Comparison of ENCODE assay signal across 13 cellular contexts in the genomic region with DNA sequence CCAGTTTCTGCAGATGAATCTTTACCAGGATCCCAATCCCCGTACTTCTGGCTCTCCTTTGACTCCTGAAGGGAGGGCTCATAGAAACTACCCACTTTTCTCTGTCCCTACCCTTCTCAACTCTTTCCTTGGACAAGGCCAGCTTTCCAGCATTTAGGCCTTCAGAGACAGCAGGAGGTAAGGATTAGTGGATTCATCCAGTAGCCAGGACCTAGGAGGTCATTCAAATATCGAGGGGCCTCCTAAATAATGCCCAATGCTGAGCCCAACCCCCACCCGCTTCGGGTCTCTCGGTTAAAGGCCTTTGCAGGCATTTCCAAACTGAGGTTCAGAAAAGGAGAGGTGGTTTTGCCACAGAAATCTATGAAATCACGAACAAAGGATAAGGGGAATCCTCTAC. TPM values are rescaled to one million over a fixed set of nuclear protein-coding genes. Genes with fewer than 3 reads are reported as not detected.
DNase-seq lines count a peak whose midpoint lies in the region; ATAC-seq and TF ChIP-seq lines count a peak whose summit lies in the region.
"Had no signal": no experiment of that assay in that cellular context is flagged by ENCODE, and none has a peak within 500 bp of the region (broad histone marks: within the 10 kb centered on the region; RNA-seq: fewer than 3 reads in every experiment).

No MANE protein-coding gene starts in this region.

- H3K23me2 ChIP-seq in H9 (ENCODE audit: insufficient read length, low read depth, low read length, poor library complexity, severe bottlenecking), result no peaks in the 10 kb centered on the region

- no peak overlapping the region for H3K14ac ChIP-seq in H9 (ENCODE audit: insufficient read depth, low read length)
- no peak overlapping the region for H3K14ac ChIP-seq in mesenchymal stem cell (ENCODE audit: low read length in 2 of 2)

- H3K36me3 ChIP-seq in mesenchymal stem cell (ENCODE audit: control insufficient read depth in 1 of 2, insufficient read depth in 2 of 2, low read depth in 1 of 2, low read length in 2 of 2), result no peaks in the 10 kb centered on the region
- H3K36me3 ChIP-seq in stomach smooth muscle (ENCODE audit: control insufficient read depth in 2 of 2, insufficient read depth in 2 of 2, low read length in 2 of 2), result no peaks in the 10 kb centered on the region

- H3K23ac ChIP-seq in H9 (ENCODE audit: insufficient read length, low read depth, low read length), result no peak overlapping the region
- no peak overlapping the region for H3K23ac ChIP-seq in mesenchymal stem cell (ENCODE audit: low read length in 2 of 2)

- no peak overlapping the region for H4K5ac ChIP-seq in H9 (ENCODE audit: insufficient read length, low read depth, low read length)

- H3K4me2 ChIP-seq in H9 (ENCODE audit: insufficient read depth, insufficient read length, low read length) (no peak overlapping the region), mesenchymal stem cell (ENCODE audit: low read length, poor library complexity, severe bottlenecking) (no peak overlapping the region)
- H3K4me2 ChIP-seq: PC-9 had no signal

- no peak overlapping the region for H3K4me3 ChIP-seq in mesenchymal stem cell (ENCODE audit: insufficient read depth in 1 of 2, low read depth in 1 of 2, low read length in 2 of 2)
- peak overlapping the region in 1 of 2 donors; percentile 23 for H3K4me3 ChIP-seq in stomach smooth muscle (ENCODE audit: low read length in 2 of 2)
- H3K4me3 ChIP-seq: lung, PC-9 had no signal

- H2BK20ac ChIP-seq in H9 (ENCODE audit: low read depth, low read length, poor library complexity, severe bottlenecking), result no peak overlapping the region

- H3K56ac ChIP-seq in H9 (ENCODE audit: insufficient read length, low read depth, low read length), result no peak overlapping the region

- no peak for ATAC-seq in GM19395 (IDR thresholded peaks at IDR 0.05; ENCODE audit: unreplicated experiment)
- ATAC-seq: T-helper 17 cell had no signal

- H3K4me3 Mint-ChIP-seq in H9, result peak overlapping the region; percentile 46 to 61; a peak in 4 of 5 replicates
- peak overlapping the region; percentile 39 to 85 (median 51) for H3K4me3 Mint-ChIP-seq in brain
- H3K4me3 Mint-ChIP-seq: T-helper 17 cell had no signal

- H3K27me3 Mint-ChIP-seq in H9 (ENCODE audit: low read depth) (no peaks in the 10 kb centered on the region), brain (peaks cover 2% of the 10 kb centered on the region)

- H4K91ac ChIP-seq in H9 (ENCODE audit: insufficient read length, low read depth, low read length), result no peak overlapping the region
- H4K91ac ChIP-seq in mesenchymal stem cell (ENCODE audit: low read length), result no peak overlapping the region

- no peak for DNase-seq in H9
- DNase-seq in mesenchymal stem cell, result no peak
- DNase-seq in dedifferentiated amniotic fluid mesenchymal stem cell (ENCODE audit: extremely low spot score), result no peak
- DNase-seq in effector CD8-positive, alpha-beta T cell (lab: John Stamatoyannopoulos, UW), result no peak
- DNase-seq in HuH-7 (ENCODE audit: low spot score), result no peak
- DNase-seq: NCI-H1048, NCI-H446, PC-9, T-helper 17 cell had no signal

- H3K27ac ChIP-seq in H9 (ENCODE audit: insufficient read length, low read depth, low read length) (peak overlapping the region; percentile 22), mesenchymal stem cell (ENCODE audit: low read length, poor library complexity, severe bottlenecking) (no peak overlapping the region), stomach smooth muscle (ENCODE audit: low read length) (peak overlapping the region; percentile 25)
- H3K27ac ChIP-seq: PC-9 had no signal

- H3K9me3 ChIP-seq in H9 (ENCODE audit: control insufficient read depth, low read depth, low read length) (no peaks in the 10 kb centered on the region), mesenchymal stem cell (ENCODE audit: control insufficient read depth, low read length) (no peaks in the 10 kb centered on the region), stomach smooth muscle (ENCODE audit: control insufficient read depth in 2 of 2, low read length in 2 of 2) (no peaks in the 10 kb centered on the region)

- H3K4ac ChIP-seq in H9 (ENCODE audit: low read depth, low read length), result no peak overlapping the region
- peak overlapping the region in 1 of 2 experiments; percentile 71 for H3K4ac ChIP-seq in mesenchymal stem cell (ENCODE audit: low read depth in 1 of 2, low read length in 2 of 2)

- H4K8ac ChIP-seq in H9 (replicated peaks; ENCODE audit: insufficient read length, low read depth, low read length) (no peak overlapping the region), mesenchymal stem cell (ENCODE audit: low read length) (peak overlapping the region; percentile 9)

- H2BK120ac ChIP-seq in H9 (ENCODE audit: low read depth, low read length, poor library complexity, severe bottlenecking) (no peak overlapping the region), mesenchymal stem cell (ENCODE audit: low read depth, low read length) (no peak overlapping the region)

- H3K27me3 ChIP-seq in H9 (ENCODE audit: insufficient read depth, low read length) (no peaks in the 10 kb centered on the region), mesenchymal stem cell (ENCODE audit: control insufficient read depth in 1 of 2, insufficient read depth in 1 of 2, low read length in 2 of 2) (no peaks in the 10 kb centered on the region), stomach smooth muscle (ENCODE audit: control insufficient read depth in 1 of 2, insufficient read depth in 2 of 2, low read length in 2 of 2) (no peaks in the 10 kb centered on the region)

- no peak overlapping the region for H2AFZ ChIP-seq in H9 (ENCODE audit: low read length)
- no peak overlapping the region for H2AFZ ChIP-seq in mesenchymal stem cell (ENCODE audit: low read depth, low read length)
- H2AFZ ChIP-seq: PC-9 had no signal

- H4K20me1 ChIP-seq in H9 (ENCODE audit: control insufficient read depth, insufficient read depth, insufficient read length), result no peaks in the 10 kb centered on the region

- H3K36me3 Mint-ChIP-seq in H9 (ENCODE audit: insufficient read depth in 1 of 3, low read depth in 3 of 3) (peaks cover 4 to 10% (median 7%) of the 10 kb centered on the region in 3 experiments), brain (no peaks in the 10 kb centered on the region)

- H3K79me1 ChIP-seq in H9 (ENCODE audit: insufficient read depth, low read depth, low read length, poor library complexity, severe bottlenecking) (no peaks in the 10 kb centered on the region), mesenchymal stem cell (replicated peaks; ENCODE audit: low read length, poor library complexity, severe bottlenecking) (no peaks in the 10 kb centered on the region)

- H3T11ph ChIP-seq in H9 (ENCODE audit: low read length), result no peak overlapping the region

- H3K9ac ChIP-seq in H9 (ENCODE audit: extremely low read depth, insufficient read length, low read length), result no peak overlapping the region
- H3K9ac ChIP-seq in mesenchymal stem cell (ENCODE audit: low read length), result peak overlapping the region; percentile 76
- H3K9ac ChIP-seq in stomach smooth muscle (ENCODE audit: low read length in 2 of 2), result peak overlapping the region in 1 of 2 donors; percentile 30

- H3K4me1 Mint-ChIP-seq in H9 (peaks cover 56% of the 10 kb centered on the region in 2 experiments), brain (peaks cover 59% of the 10 kb centered on the region)

- H3K4me1 ChIP-seq in H9 (ENCODE audit: insufficient read depth, low read length) (peaks cover 9% of the 10 kb centered on the region; the same call in 1 of the 2 replicates), mesenchymal stem cell (ENCODE audit: control insufficient read depth, insufficient read depth, low read depth, low read length) (peaks cover 9% of the 10 kb centered on the region), stomach smooth muscle (ENCODE audit: control insufficient read depth, insufficient read depth, low read length) (peaks cover 28% of the 10 kb centered on the region)

- H3K18ac ChIP-seq in H9 (ENCODE audit: insufficient read length, low read depth, low read length) (no peak overlapping the region), mesenchymal stem cell (ENCODE audit: low read depth in 1 of 2, low read length in 2 of 2) (peak overlapping the region in 1 of 2 experiments; percentile 35)

- H2BK15ac ChIP-seq in H9 (ENCODE audit: low read depth, low read length) (no peak overlapping the region), mesenchymal stem cell (ENCODE audit: low read depth, poor library complexity, severe bottlenecking) (no peak overlapping the region)

- H2AK5ac ChIP-seq in H9 (ENCODE audit: insufficient read length, low read length) (no peak overlapping the region), mesenchymal stem cell (ENCODE audit: low read length, severe bottlenecking) (no peak overlapping the region)

- H3K9me3 Mint-ChIP-seq in H9 (peaks cover 0 to 3% of the 10 kb centered on the region in 2 experiments; a peak in 2 of 5 replicates), brain (peaks cover 0 to 6% (median 0%) of the 10 kb centered on the region in 5 experiments)

- peak overlapping the region; percentile 92 to 100 (median 98) for H3K27ac Mint-ChIP-seq in H9
- peak overlapping the region; percentile 95 to 100 (median 100) for H3K27ac Mint-ChIP-seq in brain
- H3K27ac Mint-ChIP-seq: T-helper 17 cell had no signal

- H3K79me2 ChIP-seq in H9 (ENCODE audit: insufficient read depth, low read length), result peaks cover 7% of the 10 kb centered on the region; the same call in 1 of the 2 replicates

- TF ChIP-seq CTCF in H9 (conservative IDR thresholded peaks at IDR 0.05) (no peak), brain (conservative IDR thresholded peaks at IDR 0.05) (no peak)

- H2BK12ac ChIP-seq in H9 (ENCODE audit: insufficient read length, low read depth, low read length) (no peak overlapping the region), mesenchymal stem cell (ENCODE audit: low read length in 2 of 2) (peak overlapping the region in 1 of 2 experiments; percentile 35)

- WGBS in H9 (ENCODE audit: extremely low coverage, insufficient read length, low lambda C conversion rate), result no CpG with 5 or more reads among the region's 6 CpGs
- 66% methylated on average over 5 of the region's 6 CpGs for WGBS in mesenchymal stem cell

- H2BK5ac ChIP-seq in H9 (ENCODE audit: insufficient read length, low read length) (no peak overlapping the region), mesenchymal stem cell (ENCODE audit: low read depth, low read length, poor library complexity, severe bottlenecking) (no peak overlapping the region)

RNA-seq across cellular contexts. Expression of a gene that starts 4.7 kb away (rescaled TPM):
- 254 and 258 TPM in 2 replicates for total RNA-seq in H9 (2021)
- 51.6 TPM for polyA plus RNA-seq in brain (ENCODE audit: insufficient read depth, low read depth, low replicate concordance)
- 65.7 TPM for polyA plus RNA-seq in mesenchymal stem cell (2013, experiment 1 of 2)
- polyA plus RNA-seq in mesenchymal stem cell (2013, experiment 2 of 2), result 65.9 TPM
